8 cellular contexts compared by ENCODE assay signal in genomic region chr4:165255439-165255838, GRCh38. TPM values are rescaled to one million over a fixed set of nuclear protein-coding genes. Genes with fewer than 3 reads are reported as not detected.
DNase-seq lines count a peak whose midpoint lies in the region; ATAC-seq, FAIRE-seq and TF ChIP-seq lines count a peak whose summit lies in the region.
"Not testable (repeated sequence)": the region's sequence is repeated elsewhere in the genome, so short reads cannot be mapped to it uniquely, and the experiment has no call there.

No MANE protein-coding gene starts in this region.

- intact Hi-C loops in activated CD8-positive, alpha-beta T cell treated with anti-CD3 and anti-CD28 coated beads for 36 hours (cut with micrococcal nuclease), result not testable (repeated sequence)

- POLR2A ChIA-PET in activated CD8-positive, alpha-beta T cell treated with anti-CD3 and anti-CD28 coated beads for 36 hours (lab: Charles Lee), result not testable (repeated sequence)

- H3K4me3 ChIP-seq in bronchial epithelial cell (ENCODE audit: low read depth, low read length), result not testable (repeated sequence)

- CTCF ChIA-PET in activated CD8-positive, alpha-beta T cell treated with anti-CD3 and anti-CD28 coated beads for 36 hours (lab: Charles Lee), result interaction anchor here (1.5 kb wide), 1 partner anchor 124 kb away, joined by 4 read pairs; no protein-coding TSS in a partner anchor

- H3K36me3 ChIP-seq in bronchial epithelial cell (ENCODE audit: control insufficient read depth, insufficient read depth, low read length), result not testable (repeated sequence)

- H3K9me3 Mint-ChIP-seq in activated CD8-positive, alpha-beta T cell treated with anti-CD3 and anti-CD28 coated beads for 36 hours, result not testable (repeated sequence)

- H3K4me3 Mint-ChIP-seq in activated CD8-positive, alpha-beta T cell treated with anti-CD3 and anti-CD28 coated beads for 36 hours, result peak overlapping the region; percentile 63

- DNase-seq in DMS79 treated with DMSO at 0.1 percent for 48 hours (lab: John Stamatoyannopoulos, UW) (peak; percentile 71), NOMO-1 (lab: John Stamatoyannopoulos, UW; ENCODE audit: unreplicated experiment in 2 of 2) (peak; percentile 60 to 84), bronchial epithelial cell (ENCODE audit: low read depth) (peak; percentile 60)
- peak; percentile 88 for DNase-seq in activated CD8-positive, alpha-beta T cell treated with anti-CD3 and anti-CD28 coated beads for 36 hours
- peak; percentile 8 for DNase-seq in stimulated activated CD8-positive, alpha-beta memory T cell treated with anti-CD3 and anti-CD28 coated beads, Interleukin-12 subunit alpha, Interleukin-12 subunit beta, amount 100 ng/mL, for 4 hours (ENCODE audit: low read depth)

- ATAC-seq in GM19468 (IDR thresholded peaks at IDR 0.05; ENCODE audit: extremely low read depth, unreplicated experiment) (peak; percentile 99), HG03108 (IDR thresholded peaks at IDR 0.05; ENCODE audit: unreplicated experiment) (peak; percentile 91)
- ATAC-seq in activated CD8-positive, alpha-beta T cell treated with anti-CD3 and anti-CD28 coated beads for 36 hours, result peak; percentile 92

- peaks cover 51% of the 10 kb centered on the region for H3K4me1 Mint-ChIP-seq in activated CD8-positive, alpha-beta T cell treated with anti-CD3 and anti-CD28 coated beads for 36 hours (ENCODE audit: low read depth)

- H3K27ac Mint-ChIP-seq in activated CD8-positive, alpha-beta T cell treated with anti-CD3 and anti-CD28 coated beads for 36 hours, result peak overlapping the region; percentile 89

- TF ChIP-seq CTCF in activated CD8-positive, alpha-beta T cell treated with anti-CD3 and anti-CD28 coated beads for 36 hours (IDR thresholded peaks at IDR 0.05); bronchial epithelial cell (IDR thresholded peaks at IDR 0.05; ENCODE audit: insufficient read depth, low read length, severe bottlenecking): not testable (repeated sequence)

- H3K27me3 Mint-ChIP-seq in activated CD8-positive, alpha-beta T cell treated with anti-CD3 and anti-CD28 coated beads for 36 hours, result not testable (repeated sequence)

- peaks cover 11% of the 10 kb centered on the region for H3K36me3 Mint-ChIP-seq in activated CD8-positive, alpha-beta T cell treated with anti-CD3 and anti-CD28 coated beads for 36 hours (ENCODE audit: low read depth)

- H3K27me3 ChIP-seq in bronchial epithelial cell (ENCODE audit: control insufficient read depth, insufficient read depth, low read length); layer of hippocampus (ENCODE audit: control insufficient read depth, insufficient read depth, low read length): not testable (repeated sequence)

- not testable (repeated sequence) for FAIRE-seq in bronchial epithelial cell (lab: Jason Lieb, UNC)

- peak overlapping the region; percentile 19 for H3K27ac ChIP-seq in layer of hippocampus (ENCODE audit: low read depth, low read length)

RNA-seq across cellular contexts. Expression of gene KLHL2, which starts 48.1 kb away (rescaled TPM):
- 10 to 100 TPM; 24.5 to 29.4 TPM for total RNA-seq in activated CD8-positive, alpha-beta T cell treated with anti-CD3 and anti-CD28 coated beads for 36 hours
- 49.2 and 52.6 TPM in 2 replicates for total RNA-seq in bronchial epithelial cell

Comparison
In these comparisons a context has a peak if more than half of its experiments do, and no peak if none do; other contexts are left out.
1. DNase-seq: peak in every context shown above with its lines; median percentile 88 in activated CD8-positive, alpha-beta T cell treated with anti-CD3 and anti-CD28 coated beads for 36 hours; 72 in NOMO-1; 71 in DMS79 treated with DMSO at 0.1 percent for 48 hours; 60 in bronchial epithelial cell; 8 in stimulated activated CD8-positive, alpha-beta memory T cell treated with anti-CD3 and anti-CD28 coated beads, Interleukin-12 subunit alpha, Interleukin-12 subunit beta, amount 100 ng/mL, for 4 hours.